In the genomic region with DNA sequence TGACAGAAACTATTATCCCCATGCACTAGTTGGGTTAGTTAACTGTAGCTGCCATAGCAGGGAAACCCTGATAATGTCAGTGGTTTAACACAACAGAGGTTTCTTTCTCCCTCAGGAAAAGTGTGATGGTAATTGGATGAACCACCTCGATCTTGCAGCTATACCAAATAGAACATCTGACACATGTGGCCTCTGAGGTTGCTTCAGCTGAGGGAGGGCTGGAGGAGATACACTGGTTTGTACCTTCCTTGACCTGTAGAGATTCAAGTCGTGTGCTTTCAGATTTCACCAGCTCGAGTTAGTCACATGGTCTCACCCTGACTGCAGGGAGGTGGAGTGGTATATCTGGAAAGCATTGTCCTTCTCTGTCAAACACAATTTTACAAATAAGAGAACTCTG, we compare ENCODE assay signal across 1 cellular context.
TF ChIP-seq lines count a peak whose summit lies in the region.

No MANE protein-coding gene starts in this region.

TF ChIP-seq in K562, 482 proteins besides CTCF, POLR2A, EP300 and RAD21:
- no peak for TF ChIP-seq ZBTB7A (IDR thresholded peaks at IDR 0.05; ENCODE audit: borderline replicate concordance, control insufficient read depth, low read depth, low read length)
- no peak for TF ChIP-seq DNMT1 (IDR thresholded peaks at IDR 0.05)
- TF ChIP-seq PPARD (CRISPR knock-in tag; IDR thresholded peaks at IDR 0.05): no peak
- no peak for TF ChIP-seq FOXK2 (conservative IDR thresholded peaks at IDR 0.05 in 1 of 2, IDR thresholded peaks at IDR 0.05 in 1 of 2; ENCODE audit: low read depth in 2 of 2)
- TF ChIP-seq POU5F1 (IDR thresholded peaks at IDR 0.05; ENCODE audit: borderline replicate concordance, low read depth, low read length, partially characterized antibody): no peak
- TF ChIP-seq FOSL1 (tag; conservative IDR thresholded peaks at IDR 0.05): no peak
- TF ChIP-seq ZKSCAN3 (CRISPR knock-in tag; IDR thresholded peaks at IDR 0.05): no peak
- TF ChIP-seq, protein P1, sequence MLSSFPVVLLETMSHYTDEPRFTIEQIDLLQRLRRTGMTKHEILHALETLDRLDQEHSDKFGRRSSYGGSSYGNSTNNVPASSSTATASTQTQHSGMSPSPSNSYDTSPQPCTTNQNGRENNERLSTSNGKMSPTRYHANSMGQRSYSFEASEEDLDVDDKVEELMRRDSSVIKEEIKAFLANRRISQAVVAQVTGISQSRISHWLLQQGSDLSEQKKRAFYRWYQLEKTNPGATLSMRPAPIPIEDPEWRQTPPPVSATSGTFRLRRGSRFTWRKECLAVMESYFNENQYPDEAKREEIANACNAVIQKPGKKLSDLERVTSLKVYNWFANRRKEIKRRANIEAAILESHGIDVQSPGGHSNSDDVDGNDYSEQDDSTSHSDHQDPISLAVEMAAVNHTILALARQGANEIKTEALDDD (IDR thresholded peaks at IDR 0.05): peak; percentile 61
- TF ChIP-seq KDM4B (IDR thresholded peaks at IDR 0.05; ENCODE audit: borderline replicate concordance in 2 of 2, low read depth in 1 of 2): no peak
- TF ChIP-seq, protein P2, sequence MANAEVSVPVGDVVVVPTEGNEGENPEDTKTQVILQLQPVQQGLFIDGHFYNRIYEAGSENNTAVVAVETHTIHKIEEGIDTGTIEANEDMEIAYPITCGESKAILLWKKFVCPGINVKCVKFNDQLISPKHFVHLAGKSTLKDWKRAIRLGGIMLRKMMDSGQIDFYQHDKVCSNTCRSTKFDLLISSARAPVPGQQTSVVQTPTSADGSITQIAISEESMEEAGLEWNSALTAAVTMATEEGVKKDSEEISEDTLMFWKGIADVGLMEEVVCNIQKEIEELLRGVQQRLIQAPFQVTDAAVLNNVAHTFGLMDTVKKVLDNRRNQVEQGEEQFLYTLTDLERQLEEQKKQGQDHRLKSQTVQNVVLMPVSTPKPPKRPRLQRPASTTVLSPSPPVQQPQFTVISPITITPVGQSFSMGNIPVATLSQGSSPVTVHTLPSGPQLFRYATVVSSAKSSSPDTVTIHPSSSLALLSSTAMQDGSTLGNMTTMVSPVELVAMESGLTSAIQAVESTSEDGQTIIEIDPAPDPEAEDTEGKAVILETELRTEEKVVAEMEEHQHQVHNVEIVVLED (CRISPR knock-in tag; IDR thresholded peaks at IDR 0.05): no peak
- no peak for TF ChIP-seq RAD51 (IDR thresholded peaks at IDR 0.05; ENCODE audit: borderline replicate concordance, low read depth)
- TF ChIP-seq GABPB2 (CRISPR knock-in tag; conservative IDR thresholded peaks at IDR 0.05): no peak
- TF ChIP-seq, protein P3, sequence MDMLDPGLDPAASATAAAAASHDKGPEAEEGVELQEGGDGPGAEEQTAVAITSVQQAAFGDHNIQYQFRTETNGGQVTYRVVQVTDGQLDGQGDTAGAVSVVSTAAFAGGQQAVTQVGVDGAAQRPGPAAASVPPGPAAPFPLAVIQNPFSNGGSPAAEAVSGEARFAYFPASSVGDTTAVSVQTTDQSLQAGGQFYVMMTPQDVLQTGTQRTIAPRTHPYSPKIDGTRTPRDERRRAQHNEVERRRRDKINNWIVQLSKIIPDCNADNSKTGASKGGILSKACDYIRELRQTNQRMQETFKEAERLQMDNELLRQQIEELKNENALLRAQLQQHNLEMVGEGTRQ (CRISPR knock-in tag; IDR thresholded peaks at IDR 0.05): 0 out of 2 replicates have a peak, but pooled peaks have one; percentile 21
- TF ChIP-seq ZZZ3 (IDR thresholded peaks at IDR 0.05): no peak
- no peak for TF ChIP-seq DDX20 (tag; IDR thresholded peaks at IDR 0.05; ENCODE audit: low read depth)
- TF ChIP-seq ZNF766 (CRISPR knock-in tag; conservative IDR thresholded peaks at IDR 0.05): peak; percentile 58; the same call in 1 of the 2 replicates
- no peak for TF ChIP-seq CXXC5 (CRISPR knock-in tag; IDR thresholded peaks at IDR 0.05)
- TF ChIP-seq ZNF707 (CRISPR knock-in tag; conservative IDR thresholded peaks at IDR 0.05): no peak
- TF ChIP-seq MEF2D (tag; conservative IDR thresholded peaks at IDR 0.05; ENCODE audit: low read depth): no peak
- TF ChIP-seq, protein P4, sequence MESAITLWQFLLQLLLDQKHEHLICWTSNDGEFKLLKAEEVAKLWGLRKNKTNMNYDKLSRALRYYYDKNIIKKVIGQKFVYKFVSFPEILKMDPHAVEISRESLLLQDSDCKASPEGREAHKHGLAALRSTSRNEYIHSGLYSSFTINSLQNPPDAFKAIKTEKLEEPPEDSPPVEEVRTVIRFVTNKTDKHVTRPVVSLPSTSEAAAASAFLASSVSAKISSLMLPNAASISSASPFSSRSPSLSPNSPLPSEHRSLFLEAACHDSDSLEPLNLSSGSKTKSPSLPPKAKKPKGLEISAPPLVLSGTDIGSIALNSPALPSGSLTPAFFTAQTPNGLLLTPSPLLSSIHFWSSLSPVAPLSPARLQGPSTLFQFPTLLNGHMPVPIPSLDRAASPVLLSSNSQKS (CRISPR knock-in tag; IDR thresholded peaks at IDR 0.05): no peak
- TF ChIP-seq RCOR1 (IDR thresholded peaks at IDR 0.05; ENCODE audit: borderline replicate concordance in 1 of 2, low read depth in 2 of 2, low read length in 2 of 2): peak in 1 of 2 experiments; percentile 38; a peak in 1 of 4 replicates
- no peak for TF ChIP-seq CBFB (CRISPR knock-in tag; IDR thresholded peaks at IDR 0.05)
- TF ChIP-seq C11orf30 (IDR thresholded peaks at IDR 0.05; ENCODE audit: low read depth): no peak
